22 cellular contexts compared by ENCODE assay signal in the genomic region with DNA sequence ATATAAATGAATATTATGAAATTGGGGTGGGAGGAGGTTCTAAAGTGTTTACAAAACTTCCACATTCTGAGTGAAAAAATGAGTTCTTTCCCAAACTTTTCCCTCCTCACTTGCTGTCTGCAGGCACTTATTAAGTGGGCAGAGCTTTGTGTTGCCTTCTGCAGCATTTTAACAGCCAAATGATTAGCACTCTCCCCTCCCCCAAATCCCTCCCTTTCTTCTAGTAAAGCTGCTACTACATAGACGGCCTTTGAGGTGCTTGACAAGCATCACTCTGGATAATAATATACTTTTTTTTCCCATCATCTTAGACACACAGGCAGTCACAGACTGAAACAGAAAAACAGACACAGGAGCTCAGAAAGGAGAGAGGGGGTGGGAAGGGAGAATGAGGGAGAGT.
DNase-seq lines count a peak whose midpoint lies in the region; ATAC-seq and TF ChIP-seq lines count a peak whose summit lies in the region.
"Had no signal": no experiment of that assay in that cellular context is flagged by ENCODE, and none has a peak within 500 bp of the region (broad histone marks: within the 10 kb centered on the region; RNA-seq: fewer than 3 reads in every experiment).

No MANE protein-coding gene starts in this region.

- H3K36me3 Mint-ChIP-seq in WTC11, result no peaks in the 10 kb centered on the region
- H3K36me3 Mint-ChIP-seq in neural progenitor cell, result no peaks in the 10 kb centered on the region
- H3K36me3 Mint-ChIP-seq in natural killer cell treated with Interleukin-12 subunit alpha and Interleukin-12 subunit beta and Interleukin-15 and Interleukin-18, amount 100 ng/mL, for 72 hours, result no peaks in the 10 kb centered on the region
- no peaks in the 10 kb centered on the region for H3K36me3 Mint-ChIP-seq in nephron progenitor cell (ENCODE audit: low read depth)
- H3K36me3 Mint-ChIP-seq: CD8-positive, alpha-beta memory T cell had no signal

- H3K9me3 ChIP-seq in HAP-1 (no peaks in the 10 kb centered on the region), hepatocyte (ENCODE audit: low read depth) (no peaks in the 10 kb centered on the region), neural progenitor cell (ENCODE audit: low read depth) (no peaks in the 10 kb centered on the region)

- H3K27ac Mint-ChIP-seq in WTC11 (no peak overlapping the region), neural progenitor cell (no peak overlapping the region), nephron progenitor cell (no peak overlapping the region)
- no peak overlapping the region for H3K27ac Mint-ChIP-seq in natural killer cell treated with Interleukin-12 subunit alpha and Interleukin-12 subunit beta and Interleukin-15 and Interleukin-18, amount 100 ng/mL, for 72 hours
- H3K27ac Mint-ChIP-seq: CD8-positive, alpha-beta memory T cell had no signal

- no peaks in the 10 kb centered on the region for H3K27me3 Mint-ChIP-seq in WTC11 (ENCODE audit: low read depth)
- H3K27me3 Mint-ChIP-seq in neural progenitor cell (ENCODE audit: insufficient read depth, low read depth), result no peaks in the 10 kb centered on the region
- H3K27me3 Mint-ChIP-seq in natural killer cell treated with Interleukin-12 subunit alpha and Interleukin-12 subunit beta and Interleukin-15 and Interleukin-18, amount 100 ng/mL, for 72 hours, result no peaks in the 10 kb centered on the region
- H3K27me3 Mint-ChIP-seq in nephron progenitor cell (ENCODE audit: low read depth, poor library complexity), result peaks cover 3% of the 10 kb centered on the region
- H3K27me3 Mint-ChIP-seq: CD8-positive, alpha-beta memory T cell had no signal

- no peaks in the 10 kb centered on the region for H3K9me2 ChIP-seq in hepatocyte (replicated peaks; ENCODE audit: insufficient read depth)

- no peak for TF ChIP-seq CTCF in WTC11 (IDR thresholded peaks at IDR 0.05)
- TF ChIP-seq CTCF in hepatocyte (IDR thresholded peaks at IDR 0.05; ENCODE audit: poor library complexity), result no peak
- TF ChIP-seq CTCF in neural progenitor cell (IDR thresholded peaks at IDR 0.05), result no peak
- TF ChIP-seq CTCF in nephron progenitor cell (IDR thresholded peaks at IDR 0.05), result no peak

- H2AFZ ChIP-seq in hepatocyte (no peak overlapping the region), neural progenitor cell (replicated peaks) (peak overlapping the region; percentile 92)

- peaks cover 18% of the 10 kb centered on the region for H3F3A ChIP-seq in neural progenitor cell (ENCODE audit: low read depth)

- POLR2A ChIA-PET in WTC11 (lab: Charles Lee), result no interaction called here

- WGBS in hepatocyte (ENCODE audit: low lambda C conversion rate, missing lambda C conversion rate), result 24% methylated on average over 1 of the region's 1 CpG

- no peaks in the 10 kb centered on the region for H4K20me1 ChIP-seq in hepatocyte (ENCODE audit: insufficient read depth, poor library complexity, severe bottlenecking)
- no peaks in the 10 kb centered on the region for H4K20me1 ChIP-seq in neural progenitor cell (ENCODE audit: low read depth)

- in situ Hi-C loops in HAP-1 (cut with MboI; ENCODE audit: low sequenced_read_pairs), result no loop called here

- H3K4me2 ChIP-seq in hepatocyte, result peak overlapping the region; percentile 73
- peak overlapping the region; percentile 61 for H3K4me2 ChIP-seq in neural progenitor cell

- no peak overlapping the region for H3K9ac ChIP-seq in neural progenitor cell

- H3K4me1 Mint-ChIP-seq in WTC11, result peaks cover 16% of the 10 kb centered on the region
- H3K4me1 Mint-ChIP-seq in neural progenitor cell, result peaks cover 22% of the 10 kb centered on the region
- no peaks in the 10 kb centered on the region for H3K4me1 Mint-ChIP-seq in natural killer cell treated with Interleukin-12 subunit alpha and Interleukin-12 subunit beta and Interleukin-15 and Interleukin-18, amount 100 ng/mL, for 72 hours (ENCODE audit: low read depth in 2 of 2)
- peaks cover 19% of the 10 kb centered on the region for H3K4me1 Mint-ChIP-seq in nephron progenitor cell
- H3K4me1 Mint-ChIP-seq: CD8-positive, alpha-beta memory T cell had no signal

- H3K36me3 ChIP-seq in HAP-1 (replicated peaks) (no peaks in the 10 kb centered on the region), hepatocyte (replicated peaks; ENCODE audit: insufficient read depth, low read depth) (no peaks in the 10 kb centered on the region), neural progenitor cell (no peaks in the 10 kb centered on the region)

- H3K4me3 Mint-ChIP-seq in WTC11 (no peak overlapping the region), neural progenitor cell (no peak overlapping the region), nephron progenitor cell (no peak overlapping the region)
- no peak overlapping the region for H3K4me3 Mint-ChIP-seq in natural killer cell treated with Interleukin-12 subunit alpha and Interleukin-12 subunit beta and Interleukin-15 and Interleukin-18, amount 100 ng/mL, for 72 hours
- H3K4me3 Mint-ChIP-seq: CD8-positive, alpha-beta memory T cell had no signal

- peaks cover 37% of the 10 kb centered on the region for H3K4me1 ChIP-seq in HAP-1
- H3K4me1 ChIP-seq in hepatocyte (ENCODE audit: insufficient read depth), result no peaks in the 10 kb centered on the region
- H3K4me1 ChIP-seq in neural progenitor cell, result peaks cover 24% of the 10 kb centered on the region

- H3K9me3 Mint-ChIP-seq in WTC11 (no peaks in the 10 kb centered on the region), neural progenitor cell (no peaks in the 10 kb centered on the region), nephron progenitor cell (no peaks in the 10 kb centered on the region)
- H3K9me3 Mint-ChIP-seq in natural killer cell treated with Interleukin-12 subunit alpha and Interleukin-12 subunit beta and Interleukin-15 and Interleukin-18, amount 100 ng/mL, for 72 hours, result peaks cover 16% of the 10 kb centered on the region

- H3K4me3 ChIP-seq in HAP-1, result peak overlapping the region; percentile 26
- no peak overlapping the region for H3K4me3 ChIP-seq in hepatocyte
- H3K4me3 ChIP-seq in neural progenitor cell, result peak overlapping the region; percentile 10
- H3K4me3 ChIP-seq: K562 had no signal

- CTCF ChIA-PET in WTC11 (lab: Charles Lee), result interaction anchor here (0.6 kb wide), 1 partner anchor 861 kb away, joined by 4 read pairs; no protein-coding TSS in a partner anchor

- H3K79me2 ChIP-seq in hepatocyte (no peaks in the 10 kb centered on the region), neural progenitor cell (ENCODE audit: low read depth) (no peaks in the 10 kb centered on the region)

- no peak overlapping the region for H3K27ac ChIP-seq in hepatocyte
- peak overlapping the region; percentile 35 for H3K27ac ChIP-seq in neural progenitor cell
- H3K27ac ChIP-seq: C4-2B, HL-60 had no signal

- DNase-seq in HAP-1 (ENCODE audit: low spot score in 2 of 2), result peak; percentile 74 to 88
- DNase-seq in WTC11 (ENCODE audit: low spot score), result no peak
- DNase-seq in hepatocyte (ENCODE audit: low spot score), result no peak
- DNase-seq in neural progenitor cell (ENCODE audit: low spot score), result peak; percentile 63
- no peak for DNase-seq in NCI-H1092 treated with DMSO at 0.1 percent for 48 hours (lab: John Stamatoyannopoulos, UW)
- no peak for DNase-seq in natural killer cell treated with Interleukin-12 subunit alpha and Interleukin-12 subunit beta and Interleukin-15 and Interleukin-18, amount 100 ng/mL, for 72 hours (ENCODE audit: low spot score)
- no peak for DNase-seq in nephron progenitor cell
- DNase-seq: Calu3; CD8-positive, alpha-beta memory T cell; DMS153; MM.1S; NCI-H1048; NCI-H1436; NCI-H1930; NCI-H345; NCI-H774 had no signal

- ATAC-seq in WTC11 (peak; percentile 35; the same call in 1 of the 2 replicates), GM19351 (IDR thresholded peaks at IDR 0.05; ENCODE audit: unreplicated experiment) (no peak)
- no peak for ATAC-seq in natural killer cell treated with Interleukin-12 subunit alpha and Interleukin-12 subunit beta and Interleukin-15 and Interleukin-18, amount 100 ng/mL, for 72 hours
- ATAC-seq: HepG2, K562, Right ventricle myocardium inferior had no signal

- H3K27me3 ChIP-seq in HAP-1 (ENCODE audit: low read depth), result no peaks in the 10 kb centered on the region
- no peaks in the 10 kb centered on the region for H3K27me3 ChIP-seq in hepatocyte
- no peaks in the 10 kb centered on the region for H3K27me3 ChIP-seq in neural progenitor cell

TF ChIP-seq in WTC11, 78 proteins besides CTCF, POLR2A, EP300 and RAD21 (continues in another document):
- TF ChIP-seq FOXP1 (CRISPR knock-in tag; IDR thresholded peaks at IDR 0.05; ENCODE audit: borderline replicate concordance), result no peak
- TF ChIP-seq NFATC4 (CRISPR knock-in tag; IDR thresholded peaks at IDR 0.05), result no peak
- no peak for TF ChIP-seq GRHL2 (CRISPR knock-in tag; IDR thresholded peaks at IDR 0.05; ENCODE audit: insufficient replicate concordance, severe bottlenecking)
- TF ChIP-seq ZNF121 (CRISPR knock-in tag; IDR thresholded peaks at IDR 0.05), result no peak
- TF ChIP-seq ZBTB43 (CRISPR knock-in tag; IDR thresholded peaks at IDR 0.05), result no peak
- no peak for TF ChIP-seq ETV6 (CRISPR knock-in tag; IDR thresholded peaks at IDR 0.05)
- TF ChIP-seq ZNF232 (CRISPR knock-in tag; IDR thresholded peaks at IDR 0.05), result no peak
- TF ChIP-seq ZNF317 (CRISPR knock-in tag; IDR thresholded peaks at IDR 0.05; ENCODE audit: borderline replicate concordance, low read depth), result no peak
- TF ChIP-seq, protein P1, sequence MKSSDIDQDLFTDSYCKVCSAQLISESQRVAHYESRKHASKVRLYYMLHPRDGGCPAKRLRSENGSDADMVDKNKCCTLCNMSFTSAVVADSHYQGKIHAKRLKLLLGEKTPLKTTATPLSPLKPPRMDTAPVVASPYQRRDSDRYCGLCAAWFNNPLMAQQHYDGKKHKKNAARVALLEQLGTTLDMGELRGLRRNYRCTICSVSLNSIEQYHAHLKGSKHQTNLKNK (CRISPR knock-in tag; IDR thresholded peaks at IDR 0.05), result no peak

Comparison
In these comparisons a context has a peak if more than half of its experiments do, and no peak if none do; other contexts are left out.
1. DNase-seq: peak in HAP-1 (2 of 2) and neural progenitor cell (single experiment); none in WTC11 (single experiment), hepatocyte (single experiment), NCI-H1092 treated with DMSO at 0.1 percent for 48 hours (single experiment), natural killer cell treated with Interleukin-12 subunit alpha and Interleukin-12 subunit beta and Interleukin-15 and Interleukin-18, amount 100 ng/mL, for 72 hours (single experiment) and nephron progenitor cell (single experiment).